Comparison of ENCODE assay signal across 8 cellular contexts in the genomic region with DNA sequence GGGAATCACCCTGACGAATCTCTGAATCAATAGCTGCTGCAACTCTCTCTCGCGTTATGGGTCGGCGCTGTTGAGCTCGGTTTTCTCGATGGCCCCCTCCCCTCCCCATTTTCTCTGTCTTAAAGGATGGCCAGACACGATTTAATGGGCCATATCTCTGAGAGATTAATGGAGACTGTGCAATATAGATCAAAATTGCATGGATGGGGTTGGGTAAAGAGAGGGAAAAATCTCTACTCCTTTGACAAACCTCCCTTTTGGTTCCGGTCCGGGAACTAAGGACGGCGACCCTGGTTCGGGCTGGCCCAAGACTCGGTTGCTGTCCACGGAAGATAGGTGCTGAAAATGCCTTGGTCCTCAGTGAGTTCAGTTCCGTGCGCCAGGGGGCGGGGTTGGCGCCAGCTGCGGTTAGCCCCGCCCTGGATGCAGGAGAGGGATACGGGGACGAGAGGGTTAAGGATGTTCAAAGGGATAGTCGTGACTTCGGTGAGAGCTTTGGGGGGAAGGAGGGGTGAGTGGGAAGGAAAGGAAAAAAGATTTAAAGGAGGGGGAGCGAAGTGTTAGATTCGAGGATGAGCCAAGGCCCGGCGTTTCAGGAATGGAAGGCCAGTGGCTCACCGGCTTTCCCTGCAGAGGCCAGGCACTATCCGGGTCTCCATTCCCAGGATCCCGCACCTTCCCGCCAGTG.
DNase-seq lines count a peak whose midpoint lies in the region; ATAC-seq and TF ChIP-seq lines count a peak whose summit lies in the region.

No MANE protein-coding gene starts in this region.

- H3K27me3 ChIP-seq in right atrium auricular region, result peaks cover 15 to 30% of the 10 kb centered on the region in 2 donors

- no peak overlapping the region for H3K27ac Mint-ChIP-seq in osteocyte (ENCODE audit: unreplicated experiment)

- peaks cover 0 to 79% of the 10 kb centered on the region in 2 donors for H3K4me1 ChIP-seq in right atrium auricular region

- peak; percentile 62 for DNase-seq in Right ventricle myocardium superior
- DNase-seq in right atrium auricular region (ENCODE audit: low spot score), result no peak
- peak; percentile 50 for DNase-seq in NCI-H69 (lab: John Stamatoyannopoulos, UW)
- peak; percentile 66 for DNase-seq in epithelial cell of esophagus (ENCODE audit: low read depth)
- peak; percentile 83 for DNase-seq in osteocyte (ENCODE audit: extremely low spot score, unreplicated experiment)
- no peak for DNase-seq in activated T-cell treated with anti-CD3 and anti-CD28 coated beads for 4 hours

- no peaks in the 10 kb centered on the region for H3K36me3 ChIP-seq in right atrium auricular region

- H3K4me3 Mint-ChIP-seq in osteocyte (ENCODE audit: unreplicated experiment), result peak overlapping the region; percentile 29

- TF ChIP-seq CTCF in right atrium auricular region (IDR thresholded peaks at IDR 0.05) (peak in 1 of 2 donors; percentile 57), epithelial cell of esophagus (IDR thresholded peaks at IDR 0.05; ENCODE audit: insufficient read depth, low read depth, low read length, missing control alignments) (peak; percentile 45), osteocyte (IDR thresholded peaks at IDR 0.05) (peak; percentile 41)

- no peaks in the 10 kb centered on the region for H3K9me3 Mint-ChIP-seq in osteocyte (ENCODE audit: unreplicated experiment)

- no peak overlapping the region for H3K27ac ChIP-seq in right atrium auricular region

- intact Hi-C loops in Right ventricle myocardium superior (cut with DNase I), result loop anchor here (10.0 kb wide), 1 partner anchor 128 kb away; no protein-coding TSS in a partner anchor

- H3K36me3 Mint-ChIP-seq in osteocyte (ENCODE audit: unreplicated experiment), result no peaks in the 10 kb centered on the region

- H3K9me3 ChIP-seq in right atrium auricular region, result no peaks in the 10 kb centered on the region

- H3K27me3 Mint-ChIP-seq in osteocyte (ENCODE audit: unreplicated experiment), result peaks cover 94% of the 10 kb centered on the region

- peaks cover 50% of the 10 kb centered on the region for H3K4me1 Mint-ChIP-seq in osteocyte (ENCODE audit: unreplicated experiment)

- H3K4me3 ChIP-seq in right atrium auricular region, result peak overlapping the region in 1 of 2 donors; percentile 40
- H3K4me3 ChIP-seq in epithelial cell of esophagus (ENCODE audit: low read length), result no peak overlapping the region

- ATAC-seq in Right ventricle myocardium superior (ENCODE audit: poor library complexity) (peak; percentile 47), GM21737 (IDR thresholded peaks at IDR 0.05; ENCODE audit: unreplicated experiment) (no peak), esophagus mucosa (no peak)

Comparison
In these comparisons a context has a peak if more than half of its experiments do, and no peak if none do; other contexts are left out.
1. DNase-seq: peak in Right ventricle myocardium superior (single experiment), NCI-H69 (single experiment), epithelial cell of esophagus (single experiment) and osteocyte (single experiment); none in right atrium auricular region (single experiment) and activated T-cell treated with anti-CD3 and anti-CD28 coated beads for 4 hours (single experiment).